In genomic region chr4:128060130-128060619, GRCh38 we compare ENCODE assay signal across 8 cellular contexts.
DNase-seq lines count a peak whose midpoint lies in the region; ATAC-seq and TF ChIP-seq lines count a peak whose summit lies in the region.

No MANE protein-coding gene starts in this region.

- H3K9me3 ChIP-seq in NT2/D1 (ENCODE audit: insufficient read depth, low read length), result no peaks in the 10 kb centered on the region
- H3K9me3 ChIP-seq in endocrine pancreas (ENCODE audit: control insufficient read depth, low read length), result no peaks in the 10 kb centered on the region

- H3K36me3 ChIP-seq in NT2/D1 (ENCODE audit: insufficient read depth, insufficient read length, low read length) (no peaks in the 10 kb centered on the region), endocrine pancreas (ENCODE audit: control insufficient read depth, insufficient read depth, low read length) (no peaks in the 10 kb centered on the region)

- peaks cover 5% of the 10 kb centered on the region for H3K4me1 Mint-ChIP-seq in nephron

- TF ChIP-seq CTCF in GM12865 (IDR thresholded peaks at IDR 0.05; ENCODE audit: insufficient read depth, low read depth, low read length, missing control alignments) (no peak), nephron (IDR thresholded peaks at IDR 0.05; ENCODE audit: unreplicated experiment in 3 of 3) (no peak)

- peaks cover 3% of the 10 kb centered on the region for H3K27me3 Mint-ChIP-seq in nephron (ENCODE audit: low read depth)

- H3K4me1 ChIP-seq in NT2/D1 (ENCODE audit: insufficient read depth, insufficient read length) (no peaks in the 10 kb centered on the region), endocrine pancreas (ENCODE audit: control insufficient read depth, insufficient read depth, low read length) (no peaks in the 10 kb centered on the region)

- peak; percentile 24 for DNase-seq in GM12865 (ENCODE audit: low read depth)
- no peak for DNase-seq in NT2/D1 (ENCODE audit: low read depth, low spot score)
- DNase-seq in LoVo (ENCODE audit: low spot score), result no peak

- no peaks in the 10 kb centered on the region for H3K9me3 Mint-ChIP-seq in nephron

- ATAC-seq in HG03354 (IDR thresholded peaks at IDR 0.05; ENCODE audit: poor library complexity, severe bottlenecking, unreplicated experiment) (no peak), GM21576 (IDR thresholded peaks at IDR 0.05; ENCODE audit: unreplicated experiment) (no peak), HG03457 (IDR thresholded peaks at IDR 0.05; ENCODE audit: unreplicated experiment) (no peak)

- H3K27me3 ChIP-seq in NT2/D1 (ENCODE audit: insufficient read depth, insufficient read length) (no peaks in the 10 kb centered on the region), endocrine pancreas (ENCODE audit: control insufficient read depth, insufficient read depth, low read length) (no peaks in the 10 kb centered on the region)

- H3K36me3 Mint-ChIP-seq in nephron (ENCODE audit: low read depth), result no peaks in the 10 kb centered on the region

- peak overlapping the region; percentile 97 to 99 (median 98) for H3K27ac Mint-ChIP-seq in nephron

- peak overlapping the region; percentile 89 to 93 (median 91) for H3K4me3 Mint-ChIP-seq in nephron

- H3K9ac ChIP-seq in NT2/D1 (ENCODE audit: insufficient read length, low read depth) (peak overlapping the region; percentile 80), endocrine pancreas (ENCODE audit: control insufficient read depth, insufficient read depth, low read length) (peak overlapping the region; percentile 91)

- H3K4me3 ChIP-seq in GM12865 (ENCODE audit: low read depth, low read length) (peak overlapping the region; percentile 76), NT2/D1 (ENCODE audit: insufficient read length, low read depth) (peak overlapping the region; percentile 67), endocrine pancreas (ENCODE audit: control insufficient read depth, insufficient read depth, low read length) (peak overlapping the region; percentile 81)
